2 cellular contexts compared by ENCODE assay signal in genomic region chrX:131332331-131332730, GRCh38.
TF ChIP-seq lines count a peak whose summit lies in the region.

No MANE protein-coding gene starts in this region.

TF ChIP-seq in HepG2, 621 proteins besides CTCF, POLR2A, EP300 and RAD21 (continued from another document and continues in another):
- TF ChIP-seq, protein P1, sequence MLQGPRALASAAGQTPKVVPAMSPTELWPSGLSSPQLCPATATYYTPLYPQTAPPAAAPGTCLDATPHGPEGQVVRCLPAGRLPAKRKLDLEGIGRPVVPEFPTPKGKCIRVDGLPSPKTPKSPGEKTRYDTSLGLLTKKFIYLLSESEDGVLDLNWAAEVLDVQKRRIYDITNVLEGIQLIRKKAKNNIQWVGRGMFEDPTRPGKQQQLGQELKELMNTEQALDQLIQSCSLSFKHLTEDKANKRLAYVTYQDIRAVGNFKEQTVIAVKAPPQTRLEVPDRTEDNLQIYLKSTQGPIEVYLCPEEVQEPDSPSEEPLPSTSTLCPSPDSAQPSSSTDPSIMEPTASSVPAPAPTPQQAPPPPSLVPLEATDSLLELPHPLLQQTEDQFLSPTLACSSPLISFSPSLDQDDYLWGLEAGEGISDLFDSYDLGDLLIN (CRISPR knock-in tag; IDR thresholded peaks at IDR 0.05; ENCODE audit: borderline replicate concordance) = no peak
- TF ChIP-seq ELF3 (CRISPR knock-in tag; IDR thresholded peaks at IDR 0.05) (peak; percentile 65; the same call in 1 of the 2 replicates), ZC3H13 (CRISPR knock-in tag; IDR thresholded peaks at IDR 0.05) (no peak), CEBPG (CRISPR knock-in tag; IDR thresholded peaks at IDR 0.05) (peak; percentile 73), SNAPC4 (CRISPR knock-in tag; IDR thresholded peaks at IDR 0.05) (no peak), ZNF609 (CRISPR knock-in tag; IDR thresholded peaks at IDR 0.05; ENCODE audit: borderline replicate concordance) (no peak)
- TF ChIP-seq, protein P2, sequence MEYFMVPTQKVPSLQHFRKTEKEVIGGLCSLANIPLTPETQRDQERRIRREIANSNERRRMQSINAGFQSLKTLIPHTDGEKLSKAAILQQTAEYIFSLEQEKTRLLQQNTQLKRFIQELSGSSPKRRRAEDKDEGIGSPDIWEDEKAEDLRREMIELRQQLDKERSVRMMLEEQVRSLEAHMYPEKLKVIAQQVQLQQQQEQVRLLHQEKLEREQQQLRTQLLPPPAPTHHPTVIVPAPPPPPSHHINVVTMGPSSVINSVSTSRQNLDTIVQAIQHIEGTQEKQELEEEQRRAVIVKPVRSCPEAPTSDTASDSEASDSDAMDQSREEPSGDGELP (IDR thresholded peaks at IDR 0.05; ENCODE audit: borderline replicate concordance, low read depth) = no peak

TF ChIP-seq in WTC11, 78 proteins besides CTCF, POLR2A, EP300 and RAD21 (continued from another document):
- TF ChIP-seq, protein P3, sequence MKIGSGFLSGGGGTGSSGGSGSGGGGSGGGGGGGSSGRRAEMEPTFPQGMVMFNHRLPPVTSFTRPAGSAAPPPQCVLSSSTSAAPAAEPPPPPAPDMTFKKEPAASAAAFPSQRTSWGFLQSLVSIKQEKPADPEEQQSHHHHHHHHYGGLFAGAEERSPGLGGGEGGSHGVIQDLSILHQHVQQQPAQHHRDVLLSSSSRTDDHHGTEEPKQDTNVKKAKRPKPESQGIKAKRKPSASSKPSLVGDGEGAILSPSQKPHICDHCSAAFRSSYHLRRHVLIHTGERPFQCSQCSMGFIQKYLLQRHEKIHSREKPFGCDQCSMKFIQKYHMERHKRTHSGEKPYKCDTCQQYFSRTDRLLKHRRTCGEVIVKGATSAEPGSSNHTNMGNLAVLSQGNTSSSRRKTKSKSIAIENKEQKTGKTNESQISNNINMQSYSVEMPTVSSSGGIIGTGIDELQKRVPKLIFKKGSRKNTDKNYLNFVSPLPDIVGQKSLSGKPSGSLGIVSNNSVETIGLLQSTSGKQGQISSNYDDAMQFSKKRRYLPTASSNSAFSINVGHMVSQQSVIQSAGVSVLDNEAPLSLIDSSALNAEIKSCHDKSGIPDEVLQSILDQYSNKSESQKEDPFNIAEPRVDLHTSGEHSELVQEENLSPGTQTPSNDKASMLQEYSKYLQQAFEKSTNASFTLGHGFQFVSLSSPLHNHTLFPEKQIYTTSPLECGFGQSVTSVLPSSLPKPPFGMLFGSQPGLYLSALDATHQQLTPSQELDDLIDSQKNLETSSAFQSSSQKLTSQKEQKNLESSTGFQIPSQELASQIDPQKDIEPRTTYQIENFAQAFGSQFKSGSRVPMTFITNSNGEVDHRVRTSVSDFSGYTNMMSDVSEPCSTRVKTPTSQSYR (CRISPR knock-in tag; IDR thresholded peaks at IDR 0.05) = no peak
